In genomic region chr14:36785511-36785910, GRCh38 we compare ENCODE assay signal across 17 cellular contexts.
"Had no signal": no experiment of that assay in that cellular context is flagged by ENCODE, and none has a peak within 500 bp of the region (broad histone marks: within the 10 kb centered on the region; RNA-seq: fewer than 3 reads in every experiment).

No MANE protein-coding gene starts in this region.

- H3K4me3 ChIP-seq: ascending aorta, heart right ventricle, tibial nerve, uterus had no signal

- H3K36me3 ChIP-seq: ascending aorta, heart right ventricle, tibial nerve, uterus had no signal

- H3K27ac ChIP-seq: ascending aorta, heart right ventricle, tibial nerve, uterus, VCaP had no signal

- H3K4me1 ChIP-seq: ascending aorta, heart right ventricle, tibial nerve, uterus had no signal

- H3K27me3 ChIP-seq: ascending aorta, tibial nerve, uterus had no signal

- ATAC-seq: activated T-cell treated with anti-CD3 and anti-CD28 coated beads, Interleukin-2, amount 50 U/mL, for 72 hours; heart right ventricle; left ventricle myocardium superior had no signal

- DNase-seq: activated CD4-positive, alpha-beta T cell treated with anti-CD3 and anti-CD28 coated beads, Interleukin-2, amount 50 U/mL, for 1 hour; activated CD4-positive, CD25-positive, alpha-beta regulatory T cell treated with anti-CD3 and anti-CD28 coated beads, Interleukin-2, amount 50 U/mL, for 72 hours; activated CD8-positive, alpha-beta memory T cell treated with anti-CD3 and anti-CD28 coated beads for 24 hours; activated CD8-positive, alpha-beta memory T cell treated with anti-CD3 and anti-CD28 coated beads, Interleukin-2, amount 50 U/mL, for 48 hours; activated effector memory CD4-positive, alpha-beta T cell treated with anti-CD3 and anti-CD28 coated beads, Interleukin-2, amount 50 U/mL, for 16 hours; activated T-cell treated with anti-CD3 and anti-CD28 coated beads, Interleukin-2, amount 50 U/mL, for 72 hours; cortex of kidney; heart right ventricle; kidney glomerular epithelial cell; left ventricle myocardium superior; retina; stimulated activated CD8-positive, alpha-beta memory T cell treated with anti-CD3 and anti-CD28 coated beads, Interleukin-4, amount 100 ng/mL, for 48 hours; stimulated activated naive CD4-positive, alpha-beta T cell; uterus had no signal
